ENCODE assay signal across 8 cellular contexts in the genomic region with DNA sequence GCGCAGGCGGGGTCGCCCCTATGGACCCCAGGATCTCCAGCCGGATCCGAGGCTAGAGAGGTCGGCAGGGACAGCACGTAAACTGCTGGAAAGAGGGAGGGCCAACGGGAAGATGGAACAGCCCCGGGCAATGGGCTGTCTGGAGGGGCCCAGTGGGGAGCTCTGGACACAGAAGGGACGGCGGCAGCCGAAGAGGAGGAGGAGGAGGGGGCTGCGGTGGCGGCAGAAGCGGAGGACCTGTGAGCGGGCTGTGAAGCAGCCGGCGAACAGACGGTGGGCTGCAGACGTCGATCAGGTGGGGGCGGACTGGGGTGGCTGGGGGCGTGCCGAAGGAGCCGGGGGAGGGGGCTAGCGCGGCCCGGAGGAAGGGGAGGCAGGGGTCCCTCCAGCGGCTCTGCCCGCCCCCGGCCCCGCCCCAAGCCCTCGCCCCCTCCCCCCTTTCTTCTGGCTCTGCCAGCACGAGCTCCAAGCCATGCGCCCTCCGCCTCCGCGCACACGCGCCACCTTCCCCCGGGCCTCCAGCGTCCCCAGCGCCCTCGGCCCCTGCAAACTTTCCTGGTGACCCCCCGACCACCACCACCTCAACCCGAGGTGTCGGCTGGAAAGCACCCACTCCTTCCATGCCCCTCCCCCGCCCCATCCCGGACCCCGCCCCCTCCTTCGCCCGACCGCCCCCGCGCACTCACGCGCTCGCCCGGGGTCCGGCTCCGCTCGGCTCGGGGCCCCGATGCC. TPM values are rescaled to one million over a fixed set of nuclear protein-coding genes. Genes with fewer than 3 reads are reported as not detected.
DNase-seq lines count a peak whose midpoint lies in the region; ATAC-seq, FAIRE-seq and TF ChIP-seq lines count a peak whose summit lies in the region.

No MANE protein-coding gene starts in this region.

- peak overlapping the region; percentile 96 for H3K9ac ChIP-seq in GM23248
- H3K9ac ChIP-seq in OCI-LY1 (ENCODE audit: low read length): peak overlapping the region; percentile 89
- peak overlapping the region; percentile 72 to 96 for H3K9ac ChIP-seq in K562 (ENCODE audit: insufficient read depth in 1 of 2, low read depth in 2 of 2, low read length in 2 of 2)

- CTCF ChIA-PET in CD8-positive, alpha-beta T cell (lab: Charles Lee): interaction anchor here (1.9 to 2.3 kb wide), 2 partner anchors 21 to 133 kb away, joined by 7 to 8 read pairs; no protein-coding TSS in a partner anchor
- CTCF ChIA-PET in K562 (lab: Yijun Ruan, JAX; ENCODE audit: low intra/inter-chr PET ratio): interaction anchor here (0.6 kb wide), 1 partner anchor 77 kb away, joined by 3 read pairs; no protein-coding TSS in a partner anchor

- H3K4me3 Mint-ChIP-seq in CD8-positive, alpha-beta T cell: peak overlapping the region; percentile 87

- peaks cover 29% of the 10 kb centered on the region for H3K4me1 ChIP-seq in CD8-positive, alpha-beta T cell (ENCODE audit: insufficient read depth, low read length)
- H3K4me1 ChIP-seq in GM23248 (ENCODE audit: insufficient read depth): peaks cover 36% of the 10 kb centered on the region
- H3K4me1 ChIP-seq in OCI-LY1 (ENCODE audit: insufficient read depth, low read length, severe bottlenecking): peaks cover 39% of the 10 kb centered on the region
- peaks cover 47 to 58% of the 10 kb centered on the region in 2 experiments for H3K4me1 ChIP-seq in K562 (replicated peaks in 1 of 2; ENCODE audit: control insufficient read depth in 2 of 2, insufficient read depth in 2 of 2, low read length in 2 of 2)
- peaks cover 9 to 69% (median 43%) of the 10 kb centered on the region in 6 donors for H3K4me1 ChIP-seq in spleen

- 0 out of 2 replicates have a peak, but pooled peaks cover 3% of the 10 kb centered on the region for H4K20me1 ChIP-seq in GM23248 (ENCODE audit: insufficient read depth)
- H4K20me1 ChIP-seq in OCI-LY1 (ENCODE audit: insufficient read depth, low read length): no peaks in the 10 kb centered on the region
- peaks cover 7% of the 10 kb centered on the region for H4K20me1 ChIP-seq in K562 (replicated peaks; ENCODE audit: control insufficient read depth, insufficient read depth, low read length)

- H3K79me2 ChIP-seq in GM23248 (ENCODE audit: insufficient read depth) (peaks cover 46% of the 10 kb centered on the region), OCI-LY1 (ENCODE audit: insufficient read depth, low read length) (no peaks in the 10 kb centered on the region), K562 (ENCODE audit: control insufficient read depth, insufficient read depth, low read length) (peaks cover 39% of the 10 kb centered on the region)

- no peak for TF ChIP-seq EP300 in K562 (IDR thresholded peaks at IDR 0.05; ENCODE audit: low read length)

- H3F3A ChIP-seq in GM23248 (ENCODE audit: insufficient read depth): peaks cover 61% of the 10 kb centered on the region
- H3F3A ChIP-seq in OCI-LY1 (ENCODE audit: insufficient read depth, low read length): 0 out of 2 replicates have a peak, but pooled peaks cover 4% of the 10 kb centered on the region

- no peak overlapping the region for H3K27ac ChIP-seq in CD8-positive, alpha-beta T cell (ENCODE audit: low read depth, low read length)
- H3K27ac ChIP-seq in GM23248: peak overlapping the region; percentile 99
- peak overlapping the region; percentile 56 for H3K27ac ChIP-seq in OCI-LY1 (ENCODE audit: low read depth, low read length, poor library complexity, severe bottlenecking)
- peak overlapping the region; percentile 88 for H3K27ac ChIP-seq in K562 (ENCODE audit: extremely low read depth, low read depth, low read length)
- peak overlapping the region; percentile 57 to 96 (median 92) for H3K27ac ChIP-seq in spleen

- no peak for TF ChIP-seq CTCF in CD8-positive, alpha-beta T cell (IDR thresholded peaks at IDR 0.05)
- TF ChIP-seq CTCF in OCI-LY1 (IDR thresholded peaks at IDR 0.05; ENCODE audit: low read length): no peak
- no peak for TF ChIP-seq CTCF in K562 (IDR thresholded peaks at IDR 0.05 in 2 of 3, conservative IDR thresholded peaks at IDR 0.05 in 1 of 3; ENCODE audit: insufficient read depth in 2 of 3, low read depth in 1 of 3, low read length in 3 of 3)
- TF ChIP-seq CTCF in spleen (IDR thresholded peaks at IDR 0.05 in 8 of 11, conservative IDR thresholded peaks at IDR 0.05 in 3 of 11): no peak

- H3K9me1 ChIP-seq in K562 (ENCODE audit: control insufficient read depth, insufficient read depth, low read length): peaks cover 7% of the 10 kb centered on the region

- no peaks in the 10 kb centered on the region for H3K9me3 ChIP-seq in CD8-positive, alpha-beta T cell (ENCODE audit: low read length)
- H3K9me3 ChIP-seq in GM23248 (ENCODE audit: low read depth) (no peaks in the 10 kb centered on the region), OCI-LY1 (ENCODE audit: low read length) (no peaks in the 10 kb centered on the region), K562 (replicated peaks; ENCODE audit: control insufficient read depth, insufficient read depth, low read depth, low read length) (no peaks in the 10 kb centered on the region), spleen (no peaks in the 10 kb centered on the region)

- H3K27me3 Mint-ChIP-seq in CD8-positive, alpha-beta T cell (ENCODE audit: low read depth): no peaks in the 10 kb centered on the region

- FAIRE-seq in K562 (lab: Jason Lieb, UNC): no peak

- ATAC-seq in CD8-positive, alpha-beta T cell: peak; percentile 1
- peak; percentile 10 for ATAC-seq in K562
- ATAC-seq in HG03439 (IDR thresholded peaks at IDR 0.05; ENCODE audit: unreplicated experiment): no peak

- BruUV-seq in K562 (replicated peaks; lab: Mats Ljungman, UMichigan): no TSS peak

- H3K36me3 ChIP-seq in CD8-positive, alpha-beta T cell (ENCODE audit: insufficient read depth, low read length): peaks cover 23% of the 10 kb centered on the region
- H3K36me3 ChIP-seq in GM23248 (ENCODE audit: low read depth) (peaks cover 24% of the 10 kb centered on the region; the same call in 1 of the 2 replicates), OCI-LY1 (ENCODE audit: insufficient read depth, low read length) (peaks cover 39% of the 10 kb centered on the region), K562 (ENCODE audit: control insufficient read depth, insufficient read depth, low read length) (peaks cover 59% of the 10 kb centered on the region), spleen (peaks cover 0 to 46% (median 28%) of the 10 kb centered on the region in 6 donors)

- H2AFZ ChIP-seq in GM23248 (no peak overlapping the region), OCI-LY1 (ENCODE audit: low read length) (no peak overlapping the region), K562 (ENCODE audit: low read depth, low read length) (peak overlapping the region; percentile 44)

- POLR2A ChIA-PET in CD8-positive, alpha-beta T cell (lab: Charles Lee): interaction anchor here (1.2 to 2.8 kb wide), 5 partner anchors 11 to 343 kb away, joined by 3 to 44 read pairs (median 9); a partner anchor contains a TSS
- POLR2A ChIA-PET in K562 (lab: Yijun Ruan, JAX): interaction anchor here (0.7 to 6.3 kb wide), 7 partner anchors 10 to 100 kb away, joined by 3 to 68 read pairs (median 6); a partner anchor contains a TSS

- TF ChIP-seq POLR2A in K562 (conservative IDR thresholded peaks at IDR 0.05) (no peak), spleen (IDR thresholded peaks at IDR 0.05) (no peak)

- H3K4me2 ChIP-seq in GM23248 (ENCODE audit: unreplicated experiment) (peak overlapping the region; percentile 89), OCI-LY1 (ENCODE audit: low read length) (peak overlapping the region; percentile 92), K562 (ENCODE audit: insufficient read depth, low read length) (peak overlapping the region; percentile 78)

- intact Hi-C loops in CD8-positive, alpha-beta T cell (cut with DNase I, micrococcal nuclease): loop anchor here (5.0 to 10.0 kb wide), 3 partner anchors 103 to 1820 kb away; a partner anchor contains a TSS
- intact Hi-C loops in K562 (cut with micrococcal nuclease) (no loop called here), spleen (cut with DNase I; ENCODE audit: low total_unique reads) (no loop called here)

- in situ Hi-C loops in GM23248 (cut with MboI) (no loop called here), K562 (cut with MboI) (no loop called here), KBM-7 (cut with MboI; ENCODE audit: low pct_unique_long_range_greater_than_20kb, low sequenced_read_pairs) (no loop called here)

- peak overlapping the region; percentile 73 for H3K27ac Mint-ChIP-seq in CD8-positive, alpha-beta T cell

- H3K9me3 Mint-ChIP-seq in CD8-positive, alpha-beta T cell: no peaks in the 10 kb centered on the region

- peak in 1 of 7 experiments; percentile 10 for DNase-seq in CD8-positive, alpha-beta T cell
- peak; percentile 73 for DNase-seq in GM23248
- peak; percentile 55 to 80 (median 69) for DNase-seq in K562 (ENCODE audit: extremely low read depth in 1 of 4, low spot score in 3 of 4)
- peak; percentile 87 for DNase-seq in iPS-NIHi7 (ENCODE audit: extremely low spot score)
- DNase-seq in spleen: peak; percentile 89
- no peak for DNase-seq in KBM-7

- peaks cover 34% of the 10 kb centered on the region for H3K4me1 Mint-ChIP-seq in CD8-positive, alpha-beta T cell (ENCODE audit: low read depth)

- peaks cover 49% of the 10 kb centered on the region for H3K36me3 Mint-ChIP-seq in CD8-positive, alpha-beta T cell

- no peaks in the 10 kb centered on the region for H3K27me3 ChIP-seq in CD8-positive, alpha-beta T cell (ENCODE audit: insufficient read depth, low read length)
- H3K27me3 ChIP-seq in GM23248 (replicated peaks; ENCODE audit: insufficient read depth) (no peaks in the 10 kb centered on the region), OCI-LY1 (ENCODE audit: insufficient read depth, low read length) (no peaks in the 10 kb centered on the region), K562 (ENCODE audit: control insufficient read depth in 2 of 2, insufficient read depth in 2 of 2, low read length in 2 of 2) (no peaks in the 10 kb centered on the region), spleen (replicated peaks in 1 of 7) (no peaks in the 10 kb centered on the region)

- H3K9me2 ChIP-seq in GM23248 (ENCODE audit: insufficient read depth): no peaks in the 10 kb centered on the region
- no peaks in the 10 kb centered on the region for H3K9me2 ChIP-seq in OCI-LY1 (ENCODE audit: low read depth, low read length)

- H3K4me3 ChIP-seq in CD8-positive, alpha-beta T cell (ENCODE audit: low read depth, low read length): peak overlapping the region; percentile 98
- H3K4me3 ChIP-seq in GM23248 (peak overlapping the region; percentile 89), OCI-LY1 (ENCODE audit: low read depth, low read length, poor library complexity, severe bottlenecking) (peak overlapping the region; percentile 69), K562 (peak overlapping the region; percentile 60), spleen (peak overlapping the region; percentile 56 to 90 (median 70))

- TF ChIP-seq RAD21 in K562 (CRISPR knock-in tag; conservative IDR thresholded peaks at IDR 0.05 in 1 of 2, IDR thresholded peaks at IDR 0.05 in 1 of 2): no peak

- WGBS in GM23248 (ENCODE audit: low coverage in 1 of 2, low lambda C conversion rate in 2 of 2, missing lambda C conversion rate in 2 of 2), 2 experiments: 1 to 2% methylated on average over 16 to 56 of the region's 64 CpGs
- 0% methylated on average over 6 of the region's 64 CpGs for WGBS in K562 (ENCODE audit: insufficient coverage, low coverage, missing lambda C conversion rate)
- 3 to 19% (median 4%) methylated on average over 19 to 60 of the region's 64 CpGs for WGBS in spleen, 5 donors

RNA-seq across cellular contexts. Expression of a gene that starts 0.4 kb away (rescaled TPM):
- 10 to 100 TPM; 13.5 to 14.0 TPM for total RNA-seq in CD8-positive, alpha-beta T cell
- 89.7 and 92.1 TPM in 2 replicates for total RNA-seq in GM23248 (2014; rRNA removed; shearing (Covaris generic))
- polyA plus RNA-seq in GM23248 (2016; fragmentation: Nextera tagmentation; extraction: Ambion mirVana) (88.2 and 88.8 TPM in 2 replicates), K562 (2011; rRNA removed) (7.3 and 14.1 TPM in 2 replicates), K562 (2014; fragmentation: Illumina TruSeq; extraction: Trizol) (29.9 and 31.4 TPM in 2 replicates), K562 (2014; fragmentation: Nextera tagmentation; extraction: Ambion mirVana) (1 to 10 TPM; 1.1 to 1.2 TPM), K562 (2014; rRNA removed) (19.5 and 23.8 TPM in 2 replicates), spleen (10 to 100 TPM; 19.8 to 51.6 (median 21.7) TPM)
- 28.6 and 47.8 TPM in 2 replicates for total RNA-seq in K562 (2011; cell fraction: chromatin; rRNA removed; ENCODE audit: low replicate concordance)
- total RNA-seq in K562 (2011; cell fraction: nucleolus; rRNA removed): 20.5 and 22.4 TPM in 2 replicates
- 30.6 and 31.7 TPM in 2 replicates for total RNA-seq in K562 (2011; cell fraction: nucleoplasm; rRNA removed)
- total RNA-seq in K562 (2014; rRNA removed) (16.2 and 20.2 TPM in 2 replicates), K562 (2014; rRNA removed; fragmentation: Illumina TruSeq; extraction: Trizol) (10.9 and 11.2 TPM in 2 replicates), K562 (2015; rRNA removed; fragmentation: Illumina TruSeq; extraction: Trizol) (8.0 and 10.3 TPM in 2 replicates), K562 (2021) (35.0 and 47.2 TPM in 2 replicates), spleen (100 to 1,000 TPM in 1 of 7 donors, 10 to 100 TPM in 6; 30.5 to 126 (median 48.5) TPM)
- polyA plus RNA-seq in K562 (2011; cell fraction: cytosol; rRNA removed): 11.4 and 12.5 TPM in 2 replicates
- polyA plus RNA-seq in K562 (2011; cell fraction: nucleus; rRNA removed): 34.2 and 50.1 TPM in 2 replicates
- 17.5 and 28.9 TPM in 2 replicates for polyA plus RNA-seq in K562 (2012)
- polyA minus RNA-seq in K562 (2011; rRNA and poly(A)+ RNA removed): 13.6 and 14.5 TPM in 2 replicates
- 13.8 and 18.3 TPM in 2 replicates for polyA minus RNA-seq in K562 (2011; cell fraction: cytosol; rRNA and poly(A)+ RNA removed)
- 8.2 and 11.6 TPM in 2 replicates for polyA minus RNA-seq in K562 (2011; cell fraction: nucleus; rRNA and poly(A)+ RNA removed)

RNA-seq across cellular contexts. Expression of a gene that starts 11.4 kb away (rescaled TPM):
- 10 to 100 TPM; 34.3 to 36.3 TPM for total RNA-seq in CD8-positive, alpha-beta T cell
- 69.2 and 76.2 TPM in 2 replicates for total RNA-seq in GM23248 (2014; rRNA removed; shearing (Covaris generic))
- polyA plus RNA-seq in GM23248 (2016; fragmentation: Nextera tagmentation; extraction: Ambion mirVana): 29.3 and 32.9 TPM in 2 replicates
- total RNA-seq in K562 (2011; cell fraction: chromatin; rRNA removed; ENCODE audit: low replicate concordance): 63.0 and 84.0 TPM in 2 replicates
- total RNA-seq in K562 (2011; cell fraction: nucleolus; rRNA removed): 50.7 and 51.9 TPM in 2 replicates
- total RNA-seq in K562 (2011; cell fraction: nucleoplasm; rRNA removed): 52.0 and 58.5 TPM in 2 replicates
- 257 and 316 TPM in 2 replicates for total RNA-seq in K562 (2014; rRNA removed)
- 216 and 243 TPM in 2 replicates for total RNA-seq in K562 (2014; rRNA removed; fragmentation: Illumina TruSeq; extraction: Trizol)
- 259 and 269 TPM in 2 replicates for total RNA-seq in K562 (2015; rRNA removed; fragmentation: Illumina TruSeq; extraction: Trizol)
- total RNA-seq in K562 (2021): 224 and 245 TPM in 2 replicates
- 232 and 251 TPM in 2 replicates for polyA plus RNA-seq in K562 (2011; rRNA removed)
- 291 and 330 TPM in 2 replicates for polyA plus RNA-seq in K562 (2011; cell fraction: cytosol; rRNA removed)
- 122 and 133 TPM in 2 replicates for polyA plus RNA-seq in K562 (2011; cell fraction: nucleus; rRNA removed)
- polyA plus RNA-seq in K562 (2012): 172 and 211 TPM in 2 replicates
- polyA plus RNA-seq in K562 (2014; fragmentation: Illumina TruSeq; extraction: Trizol): 314 and 416 TPM in 2 replicates
- 10 to 100 TPM; 91.1 to 96.0 TPM for polyA plus RNA-seq in K562 (2014; fragmentation: Nextera tagmentation; extraction: Ambion mirVana)
- polyA plus RNA-seq in K562 (2014; rRNA removed): 224 and 238 TPM in 2 replicates
- 224 and 271 TPM in 2 replicates for polyA minus RNA-seq in K562 (2011; rRNA and poly(A)+ RNA removed)
- polyA minus RNA-seq in K562 (2011; cell fraction: cytosol; rRNA and poly(A)+ RNA removed): 164 and 173 TPM in 2 replicates
- polyA minus RNA-seq in K562 (2011; cell fraction: nucleus; rRNA and poly(A)+ RNA removed): 25.0 and 46.5 TPM in 2 replicates
- total RNA-seq in spleen: 10 to 100 TPM; 41.9 to 67.1 (median 53.1) TPM
- polyA plus RNA-seq in spleen: 10 to 100 TPM; 35.5 to 52.0 (median 42.6) TPM

RNA-seq across cellular contexts. Expression of a gene that starts 13.8 kb away (rescaled TPM):
- not detected for total RNA-seq in CD8-positive, alpha-beta T cell
- not detected in 2 replicates for total RNA-seq in GM23248 (2014; rRNA removed; shearing (Covaris generic))
- polyA plus RNA-seq in GM23248 (2016; fragmentation: Nextera tagmentation; extraction: Ambion mirVana) (0.10 TPM in 1 of 2 replicates, not detected in the other), K562 (2011; rRNA removed) (not detected in 2 replicates), K562 (2014; fragmentation: Illumina TruSeq; extraction: Trizol) (not detected in 2 replicates), K562 (2014; fragmentation: Nextera tagmentation; extraction: Ambion mirVana) (not detected), K562 (2014; rRNA removed) (not detected in 2 replicates), spleen (not detected)
- not detected in 2 replicates for total RNA-seq in K562 (2011; cell fraction: chromatin; rRNA removed; ENCODE audit: low replicate concordance)
- total RNA-seq in K562 (2011; cell fraction: nucleolus; rRNA removed): not detected in 2 replicates
- not detected in 2 replicates for total RNA-seq in K562 (2011; cell fraction: nucleoplasm; rRNA removed)
- total RNA-seq in K562 (2014; rRNA removed) (not detected in 2 replicates), K562 (2014; rRNA removed; fragmentation: Illumina TruSeq; extraction: Trizol) (not detected in 2 replicates), K562 (2015; rRNA removed; fragmentation: Illumina TruSeq; extraction: Trizol) (not detected in 2 replicates), K562 (2021) (not detected in 2 replicates), spleen (not detected)
- polyA plus RNA-seq in K562 (2011; cell fraction: cytosol; rRNA removed): 0.07 TPM in 1 of 2 replicates, not detected in the other
- polyA plus RNA-seq in K562 (2011; cell fraction: nucleus; rRNA removed): not detected in 2 replicates
- not detected in 2 replicates for polyA plus RNA-seq in K562 (2012)
- polyA minus RNA-seq in K562 (2011; rRNA and poly(A)+ RNA removed): not detected in 2 replicates
- not detected in 2 replicates for polyA minus RNA-seq in K562 (2011; cell fraction: cytosol; rRNA and poly(A)+ RNA removed)
- polyA minus RNA-seq in K562 (2011; cell fraction: nucleus; rRNA and poly(A)+ RNA removed): not detected in 2 replicates

RNA-seq across cellular contexts. Expression of a gene that starts 56.6 kb away (rescaled TPM):
- total RNA-seq in CD8-positive, alpha-beta T cell: not detected
- total RNA-seq in GM23248 (2014; rRNA removed; shearing (Covaris generic)): not detected in 2 replicates
- not detected in 2 replicates for polyA plus RNA-seq in GM23248 (2016; fragmentation: Nextera tagmentation; extraction: Ambion mirVana)
- total RNA-seq in K562 (2011; cell fraction: chromatin; rRNA removed; ENCODE audit: low replicate concordance): not detected in 2 replicates
- total RNA-seq in K562 (2011; cell fraction: nucleolus; rRNA removed): not detected in 2 replicates
- not detected in 2 replicates for total RNA-seq in K562 (2011; cell fraction: nucleoplasm; rRNA removed)
- not detected in 2 replicates for total RNA-seq in K562 (2014; rRNA removed)
- total RNA-seq in K562 (2014; rRNA removed; fragmentation: Illumina TruSeq; extraction: Trizol): not detected in 2 replicates
- 0.18 TPM in 1 of 2 replicates, not detected in the other for total RNA-seq in K562 (2015; rRNA removed; fragmentation: Illumina TruSeq; extraction: Trizol)
- not detected in 2 replicates for total RNA-seq in K562 (2021)
- not detected in 2 replicates for polyA plus RNA-seq in K562 (2011; rRNA removed)
- polyA plus RNA-seq in K562 (2011; cell fraction: cytosol; rRNA removed): 0.07 TPM in 1 of 2 replicates, not detected in the other
- not detected in 2 replicates for polyA plus RNA-seq in K562 (2011; cell fraction: nucleus; rRNA removed)
- polyA plus RNA-seq in K562 (2012): not detected in 2 replicates
- polyA plus RNA-seq in K562 (2014; fragmentation: Illumina TruSeq; extraction: Trizol): not detected in 2 replicates
- under 1 TPM; 0.38 to 0.55 TPM for polyA plus RNA-seq in K562 (2014; fragmentation: Nextera tagmentation; extraction: Ambion mirVana)
- polyA plus RNA-seq in K562 (2014; rRNA removed): not detected in 2 replicates
- not detected in 2 replicates for polyA minus RNA-seq in K562 (2011; rRNA and poly(A)+ RNA removed)
- not detected in 2 replicates for polyA minus RNA-seq in K562 (2011; cell fraction: cytosol; rRNA and poly(A)+ RNA removed)
- not detected in 2 replicates for polyA minus RNA-seq in K562 (2011; cell fraction: nucleus; rRNA and poly(A)+ RNA removed)
- 1 to 10 TPM in 5 of 7 donors, under 1 TPM in 1, not detected in 1; 0.58 to 5.1 (median 2.7) TPM for total RNA-seq in spleen
- under 1 TPM; 0.36 to 0.83 (median 0.43) TPM for polyA plus RNA-seq in spleen

Comparison
In these comparisons a context has a peak if more than half of its experiments do, and no peak if none do; other contexts are left out.
1. intact Hi-C loops: an anchor here in CD8-positive, alpha-beta T cell (5.0 to 10.0 kb wide); none called in K562 and spleen.